8 cellular contexts compared by ENCODE assay signal in genomic region chr1:150148834-150149489, GRCh38. TPM values are rescaled to one million over a fixed set of nuclear protein-coding genes. Genes with fewer than 3 reads are reported as not detected.
DNase-seq lines count a peak whose midpoint lies in the region; ATAC-seq lines count a peak whose summit lies in the region.

No MANE protein-coding gene starts in this region.

- H3K36me3 ChIP-seq in CD4-positive, CD25-positive, alpha-beta regulatory T cell (ENCODE audit: control insufficient read depth, insufficient read depth, low read length), result peaks cover 8% of the 10 kb centered on the region
- H3K36me3 ChIP-seq in HUES64 (ENCODE audit: insufficient read depth, low read length), result peaks cover 24% of the 10 kb centered on the region
- H3K36me3 ChIP-seq in stomach smooth muscle (ENCODE audit: control insufficient read depth in 2 of 2, insufficient read depth in 2 of 2, low read length in 2 of 2), result peaks cover 21 to 23% of the 10 kb centered on the region in 2 donors

- 17% methylated on average over 13 of the region's 16 CpGs for WGBS in HUES64

- peaks cover 16% of the 10 kb centered on the region for H3K36me3 Mint-ChIP-seq in CD4-positive, CD25-positive, alpha-beta regulatory T cell
- H3K36me3 Mint-ChIP-seq in activated naive CD8-positive, alpha-beta T cell, result peaks cover 5% of the 10 kb centered on the region
- peaks cover 4 to 7% (median 4%) of the 10 kb centered on the region in 3 donors for H3K36me3 Mint-ChIP-seq in immature natural killer cell

- H3K4me3 Mint-ChIP-seq in CD4-positive, CD25-positive, alpha-beta regulatory T cell, result peak overlapping the region; percentile 90 to 94 (median 92)
- peak overlapping the region; percentile 88 for H3K4me3 Mint-ChIP-seq in activated naive CD8-positive, alpha-beta T cell
- peak overlapping the region; percentile 83 to 92 (median 91) for H3K4me3 Mint-ChIP-seq in immature natural killer cell

- no peaks in the 10 kb centered on the region for H3K9me3 Mint-ChIP-seq in CD4-positive, CD25-positive, alpha-beta regulatory T cell
- H3K9me3 Mint-ChIP-seq in activated naive CD8-positive, alpha-beta T cell (ENCODE audit: low read depth), result no peaks in the 10 kb centered on the region
- H3K9me3 Mint-ChIP-seq in immature natural killer cell, result no peaks in the 10 kb centered on the region

- peak overlapping the region; percentile 76 for H3K27ac ChIP-seq in CD4-positive, CD25-positive, alpha-beta regulatory T cell (ENCODE audit: insufficient read depth, low read length, poor library complexity, severe bottlenecking)
- H3K27ac ChIP-seq in HUES64 (ENCODE audit: low read depth, low read length) (peak overlapping the region; percentile 69), stomach smooth muscle (ENCODE audit: low read length) (peak overlapping the region; percentile 98)

- peak overlapping the region; percentile 83 for H3K4me3 ChIP-seq in CD4-positive, CD25-positive, alpha-beta regulatory T cell (ENCODE audit: low read depth, low read length)
- H3K4me3 ChIP-seq in HUES64 (ENCODE audit: low read length) (peak overlapping the region; percentile 81), stomach smooth muscle (ENCODE audit: low read length in 2 of 2) (peak overlapping the region; percentile 81 to 94)

- H3K9ac ChIP-seq in HUES64 (ENCODE audit: low read depth, low read length) (peak overlapping the region; percentile 88), stomach smooth muscle (ENCODE audit: low read length in 2 of 2) (peak overlapping the region; percentile 92 to 98)

- ATAC-seq in CD4-positive, CD25-positive, alpha-beta regulatory T cell (ENCODE audit: low read depth in 2 of 2), result no peak
- ATAC-seq in HG03378 (IDR thresholded peaks at IDR 0.05; ENCODE audit: unreplicated experiment), result no peak

- H3K4me1 ChIP-seq in CD4-positive, CD25-positive, alpha-beta regulatory T cell (ENCODE audit: control insufficient read depth, insufficient read depth, low read length, poor library complexity, severe bottlenecking), result peaks cover 39% of the 10 kb centered on the region
- H3K4me1 ChIP-seq in HUES64 (ENCODE audit: insufficient read depth, low read length), result peaks cover 21% of the 10 kb centered on the region; the same call in 1 of the 2 replicates
- peaks cover 27% of the 10 kb centered on the region for H3K4me1 ChIP-seq in stomach smooth muscle (ENCODE audit: control insufficient read depth, insufficient read depth, low read length)

- no peaks in the 10 kb centered on the region for H3K9me3 ChIP-seq in CD4-positive, CD25-positive, alpha-beta regulatory T cell (ENCODE audit: control insufficient read depth in 2 of 2, low read length in 2 of 2)
- no peaks in the 10 kb centered on the region for H3K9me3 ChIP-seq in HUES64 (ENCODE audit: insufficient read depth, low read depth, low read length)
- no peaks in the 10 kb centered on the region for H3K9me3 ChIP-seq in stomach smooth muscle (ENCODE audit: control insufficient read depth in 2 of 2, low read length in 2 of 2)

- peaks cover 28 to 58% (median 33%) of the 10 kb centered on the region in 4 donors for H3K4me1 Mint-ChIP-seq in CD4-positive, CD25-positive, alpha-beta regulatory T cell
- peaks cover 63% of the 10 kb centered on the region for H3K4me1 Mint-ChIP-seq in activated naive CD8-positive, alpha-beta T cell (ENCODE audit: low read depth)
- peaks cover 37 to 48% of the 10 kb centered on the region in 2 donors for H3K4me1 Mint-ChIP-seq in immature natural killer cell

- H3K27me3 ChIP-seq in CD4-positive, CD25-positive, alpha-beta regulatory T cell (ENCODE audit: control insufficient read depth, insufficient read depth, low read length), result no peaks in the 10 kb centered on the region
- H3K27me3 ChIP-seq in HUES64 (ENCODE audit: insufficient read depth, low read length), result peaks cover 14% of the 10 kb centered on the region
- H3K27me3 ChIP-seq in stomach smooth muscle (ENCODE audit: control insufficient read depth in 1 of 2, insufficient read depth in 2 of 2, low read length in 2 of 2), result no peaks in the 10 kb centered on the region

- no peak for DNase-seq in CD4-positive, CD25-positive, alpha-beta regulatory T cell
- DNase-seq in immature natural killer cell, result no peak
- no peak for DNase-seq in RPMI8226
- no peak for DNase-seq in NCI-H1048 (lab: John Stamatoyannopoulos, UW)

- no peaks in the 10 kb centered on the region for H3K27me3 Mint-ChIP-seq in CD4-positive, CD25-positive, alpha-beta regulatory T cell
- H3K27me3 Mint-ChIP-seq in activated naive CD8-positive, alpha-beta T cell, result no peaks in the 10 kb centered on the region
- H3K27me3 Mint-ChIP-seq in immature natural killer cell (ENCODE audit: low read depth in 3 of 3), result peaks cover 8 to 13% (median 10%) of the 10 kb centered on the region in 3 donors

- peak overlapping the region; percentile 90 to 96 (median 93) for H3K27ac Mint-ChIP-seq in CD4-positive, CD25-positive, alpha-beta regulatory T cell
- H3K27ac Mint-ChIP-seq in activated naive CD8-positive, alpha-beta T cell, result peak overlapping the region; percentile 87
- peak overlapping the region; percentile 75 to 97 (median 86) for H3K27ac Mint-ChIP-seq in immature natural killer cell

RNA-seq across cellular contexts. Expression of gene PLEKHO1, which starts 0.8 kb away (rescaled TPM):
- total RNA-seq in CD4-positive, CD25-positive, alpha-beta regulatory T cell, result 61.0 TPM
- polyA plus RNA-seq in CD4-positive, CD25-positive, alpha-beta regulatory T cell, result 10 to 100 TPM; 21.5 to 31.5 (median 27.5) TPM
- polyA plus RNA-seq in HUES64 (2013, experiment 1 of 2), result 47.9 TPM
- polyA plus RNA-seq in HUES64 (2013, experiment 2 of 2), result 42.4 TPM
- polyA plus RNA-seq in immature natural killer cell, result 10 to 100 TPM; 20.6 to 32.5 (median 22.2) TPM
